ENCODE assay signal across 8 cellular contexts in the genomic region with DNA sequence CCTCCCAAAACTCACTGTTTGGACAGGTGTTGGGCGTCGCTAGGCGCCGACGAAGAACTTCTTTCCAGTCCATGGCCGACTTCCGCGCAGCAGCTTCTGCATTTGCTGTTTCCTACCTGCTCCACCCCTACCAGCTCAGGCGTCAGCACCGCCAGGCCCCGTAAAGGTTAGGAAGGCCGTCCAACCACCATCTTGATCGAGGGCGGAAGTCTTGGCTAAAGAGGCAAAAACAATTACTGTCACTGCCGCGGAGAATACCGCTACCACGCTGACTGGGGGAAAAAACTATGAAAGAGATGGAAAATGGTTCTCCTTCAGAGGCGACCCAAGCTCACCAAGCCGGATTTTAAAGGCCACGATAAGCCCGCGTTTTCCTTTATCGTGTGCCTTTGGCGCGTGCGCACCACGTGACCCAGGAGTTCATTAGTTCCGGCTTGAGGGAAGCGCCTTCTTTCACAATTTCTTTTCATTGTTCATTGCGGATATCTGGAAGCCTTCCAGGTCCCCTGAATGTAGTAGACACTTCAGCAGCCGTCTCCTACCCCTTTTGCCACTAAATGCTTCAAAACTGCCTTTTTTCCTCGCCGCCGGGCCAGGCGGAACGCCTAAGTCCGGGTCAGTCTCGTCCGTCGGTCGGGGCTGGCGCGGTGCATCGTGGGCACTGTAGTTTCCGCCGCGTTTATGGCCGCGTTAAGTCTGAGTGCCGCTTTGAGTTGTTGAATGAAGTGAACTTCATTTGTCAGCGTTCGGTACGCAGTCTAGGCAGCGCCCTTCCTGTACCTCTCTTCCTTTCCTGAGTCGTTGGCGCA. TPM values are rescaled to one million over a fixed set of nuclear protein-coding genes. Genes with fewer than 3 reads are reported as not detected.
DNase-seq lines count a peak whose midpoint lies in the region; ATAC-seq and TF ChIP-seq lines count a peak whose summit lies in the region.

TSS of gene PPP2R3C (minus strand) at position 104 of the 809 bp plus-strand sequence. CDS start at position 73, 31 bp downstream.
TSS of gene PRORP (plus strand) at position 666 of the 809 bp plus-strand sequence. CDS start 694 bp downstream, outside the sequence.

- peaks cover 0 to 24% (median 3%) of the 10 kb centered on the region in 6 donors for H3K36me3 ChIP-seq in spleen

- ATAC-seq in HG03196 (IDR thresholded peaks at IDR 0.05; ENCODE audit: unreplicated experiment), result peak; percentile 85
- ATAC-seq in activated B cell treated with CpG ODN at 0.5 μM for 24 hours (ENCODE audit: low read depth), result peak; percentile 88

- POLR2A ChIA-PET in activated B cell treated with CpG ODN at 0.5 μM for 24 hours (lab: Charles Lee), result interaction anchor here (0.6 to 4.5 kb wide), 24 partner anchors 9 to 704 kb away, joined by 3 to 92 read pairs (median 4); partner anchors contain the start of genes BAZ1A, BRMS1L, FAM177A1 and NFKBIA

- TF ChIP-seq POLR2A in GM18951 (IDR thresholded peaks at IDR 0.05; ENCODE audit: extremely low read depth, insufficient read depth, insufficient read length) (peak; percentile 70), spleen (IDR thresholded peaks at IDR 0.05) (peak in 2 of 3 donors; percentile 64 to 78)

- H3K4me3 Mint-ChIP-seq in activated B cell treated with CpG ODN at 0.5 μM for 24 hours, result peak within 1 kb of the TSS; percentile 99

- peak within 1 kb of the TSS; percentile 63 to 85 (median 70) for H3K4me3 ChIP-seq in spleen

- in situ Hi-C loops in GM18951 (cut with MboI; ENCODE audit: low sequenced_read_pairs, unreplicated experiment), result no loop called here

- TF ChIP-seq CTCF in activated B cell treated with CpG ODN at 0.5 μM for 24 hours (IDR thresholded peaks at IDR 0.05), result no peak
- peak in 1 of 11 experiments; percentile 26 for TF ChIP-seq CTCF in spleen (IDR thresholded peaks at IDR 0.05 in 8 of 11, conservative IDR thresholded peaks at IDR 0.05 in 3 of 11)

- WGBS in spleen, 5 donors, result 0 to 1% (median 0%) methylated on average over 53 to 57 of the region's 57 CpGs

- peaks cover 20 to 88% (median 67%) of the 10 kb centered on the region in 6 donors for H3K4me1 ChIP-seq in spleen

- peaks cover 38% of the 10 kb centered on the region for H3K36me3 Mint-ChIP-seq in activated B cell treated with CpG ODN at 0.5 μM for 24 hours (ENCODE audit: low read depth)

- peak within 1 kb of the TSS; percentile 100 for H3K27ac Mint-ChIP-seq in activated B cell treated with CpG ODN at 0.5 μM for 24 hours

- H3K27ac ChIP-seq in caudate nucleus (ENCODE audit: low read depth, low read length) (peak within 1 kb of the TSS; percentile 99), spleen (peak within 1 kb of the TSS; percentile 92 to 99 (median 95))

- DNase-seq in AG08395 (ENCODE audit: low spot score) (peak; percentile 87), NCI-H345 (lab: John Stamatoyannopoulos, UW) (peak; percentile 94), activated B cell treated with CpG ODN at 0.5 μM for 24 hours (peak; percentile 82), caudate nucleus (lab: John Stamatoyannopoulos, UW) (peak; percentile 47 to 98 (median 91)), inferior parietal cortex (ENCODE audit: extremely low spot score) (peak; percentile 95), spleen (peak; percentile 98)

- H3K9me3 ChIP-seq in spleen, result no peaks in the 10 kb centered on the region

- no peaks in the 10 kb centered on the region for H3K27me3 Mint-ChIP-seq in activated B cell treated with CpG ODN at 0.5 μM for 24 hours

- peaks cover 49% of the 10 kb centered on the region for H3K4me1 Mint-ChIP-seq in activated B cell treated with CpG ODN at 0.5 μM for 24 hours

- intact Hi-C loops in activated B cell treated with CpG ODN at 0.5 μM for 24 hours (cut with micrococcal nuclease), result loop anchor here (1.0 to 5.0 kb wide), 13 partner anchors 76 to 704 kb away; partner anchors contain the start of genes BRMS1L, CFL2, EAPP and FAM177A1
- intact Hi-C loops in spleen (cut with DNase I; ENCODE audit: low total_unique reads), result no loop called here

- CTCF ChIA-PET in activated B cell treated with CpG ODN at 0.5 μM for 24 hours (lab: Charles Lee), result interaction anchor here (0.5 to 1.5 kb wide), 2 partner anchors 21 to 282 kb away, joined by 4 to 5 read pairs; partner anchors contain the start of gene NFKBIA

- no peaks in the 10 kb centered on the region for H3K9me3 Mint-ChIP-seq in activated B cell treated with CpG ODN at 0.5 μM for 24 hours

- no peaks in the 10 kb centered on the region for H3K27me3 ChIP-seq in spleen (replicated peaks in 1 of 7)

RNA-seq across cellular contexts. Expression of gene PPP2R3C, which starts in this region (rescaled TPM):
- total RNA-seq in activated B cell treated with CpG ODN at 0.5 μM for 24 hours (46.0 and 48.9 TPM in 2 replicates), spleen (10 to 100 TPM; 32.3 to 45.7 (median 37.2) TPM)
- 10 to 100 TPM; 30.4 to 46.2 (median 36.5) TPM for polyA plus RNA-seq in spleen

RNA-seq across cellular contexts. Expression of gene PRORP, which starts in this region (rescaled TPM):
- 22.8 and 25.6 TPM in 2 replicates for total RNA-seq in activated B cell treated with CpG ODN at 0.5 μM for 24 hours
- 10 to 100 TPM; 15.3 to 45.6 (median 28.5) TPM for total RNA-seq in spleen
- polyA plus RNA-seq in spleen, result 10 to 100 TPM; 11.5 to 17.0 (median 15.9) TPM

Comparison
In these comparisons a context has a peak if more than half of its experiments do, and no peak if none do; other contexts are left out.
1. Peak in every context shown above with its lines: DNase-seq, ATAC-seq, H3K4me3 ChIP-seq and H3K27ac ChIP-seq.